Comparison of ENCODE assay signal across 1 cellular context in the genomic region with DNA sequence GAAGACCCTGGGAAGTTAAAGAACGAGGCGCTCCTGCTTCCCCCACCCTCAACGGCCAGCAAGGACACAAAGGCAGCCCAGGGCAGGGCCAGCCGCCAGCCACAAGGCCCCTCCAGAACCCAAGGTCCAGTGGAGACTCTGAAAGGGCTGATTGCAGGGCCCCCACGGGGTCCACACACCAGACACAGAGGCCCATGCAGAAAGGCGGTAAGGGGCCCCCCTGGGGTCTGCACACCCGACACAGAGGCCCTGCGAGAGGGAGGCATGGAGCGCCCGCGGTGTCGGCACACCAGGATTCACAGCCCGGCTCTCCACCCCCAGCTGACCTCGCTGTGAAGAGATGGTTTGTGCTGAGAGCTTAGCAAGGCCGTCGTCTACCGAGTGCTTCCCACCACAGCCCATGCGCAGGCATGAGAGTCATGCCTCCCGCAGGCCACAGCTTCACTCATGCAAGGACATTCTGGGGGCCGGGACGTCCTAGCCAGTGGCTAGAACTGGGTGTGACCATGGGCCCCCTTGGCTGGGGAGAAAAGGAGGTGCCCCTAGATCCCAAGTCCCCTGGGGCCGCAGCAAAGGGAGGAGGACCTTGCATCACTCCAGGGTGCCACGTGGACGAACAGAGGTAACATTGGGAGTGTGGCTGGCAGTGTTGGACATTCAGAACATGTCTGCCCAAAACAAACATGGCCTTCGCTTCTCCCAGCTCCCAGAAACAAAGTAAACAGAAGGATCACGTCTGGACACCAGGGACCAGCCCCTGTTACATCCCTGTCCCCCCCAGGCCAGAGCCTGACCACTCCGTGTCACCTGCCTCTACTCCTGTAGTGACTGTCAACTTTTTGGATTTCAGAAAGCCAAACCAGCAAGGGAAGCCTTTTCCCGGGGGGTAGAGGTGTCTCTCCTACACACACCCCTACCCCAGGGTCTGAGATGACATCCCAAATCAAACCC.
TF ChIP-seq lines count a peak whose summit lies in the region.

No MANE protein-coding gene starts in this region.

TF ChIP-seq in HepG2, 621 proteins besides CTCF, POLR2A, EP300 and RAD21 (continued from another document and continues in another):
- TF ChIP-seq, protein P1, sequence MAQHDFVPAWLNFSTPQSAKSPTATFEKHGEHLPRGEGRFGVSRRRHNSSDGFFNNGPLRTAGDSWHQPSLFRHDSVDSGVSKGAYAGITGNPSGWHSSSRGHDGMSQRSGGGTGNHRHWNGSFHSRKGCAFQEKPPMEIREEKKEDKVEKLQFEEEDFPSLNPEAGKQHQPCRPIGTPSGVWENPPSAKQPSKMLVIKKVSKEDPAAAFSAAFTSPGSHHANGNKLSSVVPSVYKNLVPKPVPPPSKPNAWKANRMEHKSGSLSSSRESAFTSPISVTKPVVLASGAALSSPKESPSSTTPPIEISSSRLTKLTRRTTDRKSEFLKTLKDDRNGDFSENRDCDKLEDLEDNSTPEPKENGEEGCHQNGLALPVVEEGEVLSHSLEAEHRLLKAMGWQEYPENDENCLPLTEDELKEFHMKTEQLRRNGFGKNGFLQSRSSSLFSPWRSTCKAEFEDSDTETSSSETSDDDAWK (CRISPR knock-in tag; IDR thresholded peaks at IDR 0.05), result no peak
- TF ChIP-seq NFIB (CRISPR knock-in tag; IDR thresholded peaks at IDR 0.05; ENCODE audit: borderline replicate concordance), result 0 out of 2 replicates have a peak, but pooled peaks have one; percentile 59
- no peak for TF ChIP-seq SRSF1 (optimal IDR thresholded peaks at IDR 0.05; ENCODE audit: low read depth, low read length)
- TF ChIP-seq FOXM1 (CRISPR knock-in tag; IDR thresholded peaks at IDR 0.05), result no peak
- TF ChIP-seq ZNF235 (CRISPR knock-in tag; IDR thresholded peaks at IDR 0.05; ENCODE audit: borderline replicate concordance), result no peak
- peak; percentile 18; the same call in 1 of the 2 replicates for TF ChIP-seq ZNF619 (CRISPR knock-in tag; IDR thresholded peaks at IDR 0.05)
- TF ChIP-seq, protein P2, sequence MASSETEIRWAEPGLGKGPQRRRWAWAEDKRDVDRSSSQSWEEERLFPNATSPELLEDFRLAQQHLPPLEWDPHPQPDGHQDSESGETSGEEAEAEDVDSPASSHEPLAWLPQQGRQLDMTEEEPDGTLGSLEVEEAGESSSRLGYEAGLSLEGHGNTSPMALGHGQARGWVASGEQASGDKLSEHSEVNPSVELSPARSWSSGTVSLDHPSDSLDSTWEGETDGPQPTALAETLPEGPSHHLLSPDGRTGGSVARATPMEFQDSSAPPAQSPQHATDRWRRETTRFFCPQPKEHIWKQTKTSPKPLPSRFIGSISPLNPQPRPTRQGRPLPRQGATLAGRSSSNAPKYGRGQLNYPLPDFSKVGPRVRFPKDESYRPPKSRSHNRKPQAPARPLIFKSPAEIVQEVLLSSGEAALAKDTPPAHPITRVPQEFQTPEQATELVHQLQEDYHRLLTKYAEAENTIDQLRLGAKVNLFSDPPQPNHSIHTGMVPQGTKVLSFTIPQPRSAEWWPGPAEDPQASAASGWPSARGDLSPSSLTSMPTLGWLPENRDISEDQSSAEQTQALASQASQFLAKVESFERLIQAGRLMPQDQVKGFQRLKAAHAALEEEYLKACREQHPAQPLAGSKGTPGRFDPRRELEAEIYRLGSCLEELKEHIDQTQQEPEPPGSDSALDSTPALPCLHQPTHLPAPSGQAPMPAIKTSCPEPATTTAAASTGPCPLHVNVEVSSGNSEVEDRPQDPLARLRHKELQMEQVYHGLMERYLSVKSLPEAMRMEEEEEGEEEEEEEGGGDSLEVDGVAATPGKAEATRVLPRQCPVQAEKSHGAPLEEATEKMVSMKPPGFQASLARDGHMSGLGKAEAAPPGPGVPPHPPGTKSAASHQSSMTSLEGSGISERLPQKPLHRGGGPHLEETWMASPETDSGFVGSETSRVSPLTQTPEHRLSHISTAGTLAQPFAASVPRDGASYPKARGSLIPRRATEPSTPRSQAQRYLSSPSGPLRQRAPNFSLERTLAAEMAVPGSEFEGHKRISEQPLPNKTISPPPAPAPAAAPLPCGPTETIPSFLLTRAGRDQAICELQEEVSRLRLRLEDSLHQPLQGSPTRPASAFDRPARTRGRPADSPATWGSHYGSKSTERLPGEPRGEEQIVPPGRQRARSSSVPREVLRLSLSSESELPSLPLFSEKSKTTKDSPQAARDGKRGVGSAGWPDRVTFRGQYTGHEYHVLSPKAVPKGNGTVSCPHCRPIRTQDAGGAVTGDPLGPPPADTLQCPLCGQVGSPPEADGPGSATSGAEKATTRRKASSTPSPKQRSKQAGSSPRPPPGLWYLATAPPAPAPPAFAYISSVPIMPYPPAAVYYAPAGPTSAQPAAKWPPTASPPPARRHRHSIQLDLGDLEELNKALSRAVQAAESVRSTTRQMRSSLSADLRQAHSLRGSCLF (CRISPR knock-in tag; IDR thresholded peaks at IDR 0.05; ENCODE audit: borderline replicate concordance), result no peak
- peak; percentile 65 for TF ChIP-seq ZNF143 (CRISPR knock-in tag; IDR thresholded peaks at IDR 0.05)
- TF ChIP-seq, protein P3, sequence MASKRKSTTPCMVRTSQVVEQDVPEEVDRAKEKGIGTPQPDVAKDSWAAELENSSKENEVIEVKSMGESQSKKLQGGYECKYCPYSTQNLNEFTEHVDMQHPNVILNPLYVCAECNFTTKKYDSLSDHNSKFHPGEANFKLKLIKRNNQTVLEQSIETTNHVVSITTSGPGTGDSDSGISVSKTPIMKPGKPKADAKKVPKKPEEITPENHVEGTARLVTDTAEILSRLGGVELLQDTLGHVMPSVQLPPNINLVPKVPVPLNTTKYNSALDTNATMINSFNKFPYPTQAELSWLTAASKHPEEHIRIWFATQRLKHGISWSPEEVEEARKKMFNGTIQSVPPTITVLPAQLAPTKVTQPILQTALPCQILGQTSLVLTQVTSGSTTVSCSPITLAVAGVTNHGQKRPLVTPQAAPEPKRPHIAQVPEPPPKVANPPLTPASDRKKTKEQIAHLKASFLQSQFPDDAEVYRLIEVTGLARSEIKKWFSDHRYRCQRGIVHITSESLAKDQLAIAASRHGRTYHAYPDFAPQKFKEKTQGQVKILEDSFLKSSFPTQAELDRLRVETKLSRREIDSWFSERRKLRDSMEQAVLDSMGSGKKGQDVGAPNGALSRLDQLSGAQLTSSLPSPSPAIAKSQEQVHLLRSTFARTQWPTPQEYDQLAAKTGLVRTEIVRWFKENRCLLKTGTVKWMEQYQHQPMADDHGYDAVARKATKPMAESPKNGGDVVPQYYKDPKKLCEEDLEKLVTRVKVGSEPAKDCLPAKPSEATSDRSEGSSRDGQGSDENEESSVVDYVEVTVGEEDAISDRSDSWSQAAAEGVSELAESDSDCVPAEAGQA (IDR thresholded peaks at IDR 0.05; ENCODE audit: low read depth), result peak; percentile 79; the same call in 1 of the 2 replicates
- TF ChIP-seq, protein P3 (CRISPR knock-in tag; IDR thresholded peaks at IDR 0.05; ENCODE audit: borderline replicate concordance), result no peak
- 0 out of 2 replicates have a peak, but pooled peaks have one; percentile 68 for TF ChIP-seq MXD4 (CRISPR knock-in tag; IDR thresholded peaks at IDR 0.05)
- TF ChIP-seq BHLHE40 (IDR thresholded peaks at IDR 0.05; ENCODE audit: low read length), result no peak
- TF ChIP-seq TARDBP (CRISPR knock-in tag; IDR thresholded peaks at IDR 0.05), result peak; percentile 87
- TF ChIP-seq, protein P4, sequence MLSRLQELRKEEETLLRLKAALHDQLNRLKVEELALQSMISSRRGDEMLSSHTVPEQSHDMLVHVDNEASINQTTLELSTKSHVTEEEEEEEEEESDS (CRISPR knock-in tag; IDR thresholded peaks at IDR 0.05; ENCODE audit: borderline replicate concordance), result no peak
- no peak; the same call in none of the 2 replicates for TF ChIP-seq KDM2A (CRISPR knock-in tag; IDR thresholded peaks at IDR 0.05; ENCODE audit: borderline replicate concordance, low read depth)
- TF ChIP-seq, protein P5, sequence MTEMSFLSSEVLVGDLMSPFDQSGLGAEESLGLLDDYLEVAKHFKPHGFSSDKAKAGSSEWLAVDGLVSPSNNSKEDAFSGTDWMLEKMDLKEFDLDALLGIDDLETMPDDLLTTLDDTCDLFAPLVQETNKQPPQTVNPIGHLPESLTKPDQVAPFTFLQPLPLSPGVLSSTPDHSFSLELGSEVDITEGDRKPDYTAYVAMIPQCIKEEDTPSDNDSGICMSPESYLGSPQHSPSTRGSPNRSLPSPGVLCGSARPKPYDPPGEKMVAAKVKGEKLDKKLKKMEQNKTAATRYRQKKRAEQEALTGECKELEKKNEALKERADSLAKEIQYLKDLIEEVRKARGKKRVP (CRISPR knock-in tag; IDR thresholded peaks at IDR 0.05), result peak in 1 of 2 experiments; percentile 99; a peak in 2 of 4 replicates
- no peak for TF ChIP-seq TEAD2 (CRISPR knock-in tag; IDR thresholded peaks at IDR 0.05)
- TF ChIP-seq REPIN1 (CRISPR knock-in tag; IDR thresholded peaks at IDR 0.05; ENCODE audit: borderline replicate concordance, low read depth), result 0 out of 2 replicates have a peak, but pooled peaks have one; percentile 31
- TF ChIP-seq, protein P6, sequence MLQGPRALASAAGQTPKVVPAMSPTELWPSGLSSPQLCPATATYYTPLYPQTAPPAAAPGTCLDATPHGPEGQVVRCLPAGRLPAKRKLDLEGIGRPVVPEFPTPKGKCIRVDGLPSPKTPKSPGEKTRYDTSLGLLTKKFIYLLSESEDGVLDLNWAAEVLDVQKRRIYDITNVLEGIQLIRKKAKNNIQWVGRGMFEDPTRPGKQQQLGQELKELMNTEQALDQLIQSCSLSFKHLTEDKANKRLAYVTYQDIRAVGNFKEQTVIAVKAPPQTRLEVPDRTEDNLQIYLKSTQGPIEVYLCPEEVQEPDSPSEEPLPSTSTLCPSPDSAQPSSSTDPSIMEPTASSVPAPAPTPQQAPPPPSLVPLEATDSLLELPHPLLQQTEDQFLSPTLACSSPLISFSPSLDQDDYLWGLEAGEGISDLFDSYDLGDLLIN (CRISPR knock-in tag; IDR thresholded peaks at IDR 0.05; ENCODE audit: borderline replicate concordance), result 0 out of 2 replicates have a peak, but pooled peaks have one; percentile 20
- no peak for TF ChIP-seq RFXANK (CRISPR knock-in tag; IDR thresholded peaks at IDR 0.05)
- no peak for TF ChIP-seq SNRNP70 (IDR thresholded peaks at IDR 0.05; ENCODE audit: low read depth, low read length)
- peak; percentile 76; the same call in 1 of the 2 replicates for TF ChIP-seq ZNF556 (CRISPR knock-in tag; IDR thresholded peaks at IDR 0.05; ENCODE audit: borderline replicate concordance)
- no peak for TF ChIP-seq FOXK1 (CRISPR knock-in tag; IDR thresholded peaks at IDR 0.05; ENCODE audit: borderline replicate concordance, low read depth)
- TF ChIP-seq, protein P7, sequence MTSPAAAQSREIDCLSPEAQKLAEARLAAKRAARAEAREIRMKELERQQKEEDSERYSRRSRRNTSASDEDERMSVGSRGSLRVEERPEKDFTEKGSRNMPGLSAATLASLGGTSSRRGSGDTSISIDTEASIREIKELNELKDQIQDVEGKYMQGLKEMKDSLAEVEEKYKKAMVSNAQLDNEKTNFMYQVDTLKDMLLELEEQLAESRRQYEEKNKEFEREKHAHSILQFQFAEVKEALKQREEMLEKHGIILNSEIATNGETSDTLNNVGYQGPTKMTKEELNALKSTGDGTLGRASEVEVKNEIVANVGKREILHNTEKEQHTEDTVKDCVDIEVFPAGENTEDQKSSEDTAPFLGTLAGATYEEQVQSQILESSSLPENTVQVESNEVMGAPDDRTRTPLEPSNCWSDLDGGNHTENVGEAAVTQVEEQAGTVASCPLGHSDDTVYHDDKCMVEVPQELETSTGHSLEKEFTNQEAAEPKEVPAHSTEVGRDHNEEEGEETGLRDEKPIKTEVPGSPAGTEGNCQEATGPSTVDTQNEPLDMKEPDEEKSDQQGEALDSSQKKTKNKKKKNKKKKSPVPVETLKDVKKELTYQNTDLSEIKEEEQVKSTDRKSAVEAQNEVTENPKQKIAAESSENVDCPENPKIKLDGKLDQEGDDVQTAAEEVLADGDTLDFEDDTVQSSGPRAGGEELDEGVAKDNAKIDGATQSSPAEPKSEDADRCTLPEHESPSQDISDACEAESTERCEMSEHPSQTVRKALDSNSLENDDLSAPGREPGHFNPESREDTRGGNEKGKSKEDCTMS (CRISPR knock-in tag; conservative IDR thresholded peaks at IDR 0.05), result no peak
- TF ChIP-seq HOXA3 (CRISPR knock-in tag; IDR thresholded peaks at IDR 0.05), result peak; percentile 96
- TF ChIP-seq HDAC1 (CRISPR knock-in tag; IDR thresholded peaks at IDR 0.05), result peak; percentile 79
- TF ChIP-seq, protein P8, sequence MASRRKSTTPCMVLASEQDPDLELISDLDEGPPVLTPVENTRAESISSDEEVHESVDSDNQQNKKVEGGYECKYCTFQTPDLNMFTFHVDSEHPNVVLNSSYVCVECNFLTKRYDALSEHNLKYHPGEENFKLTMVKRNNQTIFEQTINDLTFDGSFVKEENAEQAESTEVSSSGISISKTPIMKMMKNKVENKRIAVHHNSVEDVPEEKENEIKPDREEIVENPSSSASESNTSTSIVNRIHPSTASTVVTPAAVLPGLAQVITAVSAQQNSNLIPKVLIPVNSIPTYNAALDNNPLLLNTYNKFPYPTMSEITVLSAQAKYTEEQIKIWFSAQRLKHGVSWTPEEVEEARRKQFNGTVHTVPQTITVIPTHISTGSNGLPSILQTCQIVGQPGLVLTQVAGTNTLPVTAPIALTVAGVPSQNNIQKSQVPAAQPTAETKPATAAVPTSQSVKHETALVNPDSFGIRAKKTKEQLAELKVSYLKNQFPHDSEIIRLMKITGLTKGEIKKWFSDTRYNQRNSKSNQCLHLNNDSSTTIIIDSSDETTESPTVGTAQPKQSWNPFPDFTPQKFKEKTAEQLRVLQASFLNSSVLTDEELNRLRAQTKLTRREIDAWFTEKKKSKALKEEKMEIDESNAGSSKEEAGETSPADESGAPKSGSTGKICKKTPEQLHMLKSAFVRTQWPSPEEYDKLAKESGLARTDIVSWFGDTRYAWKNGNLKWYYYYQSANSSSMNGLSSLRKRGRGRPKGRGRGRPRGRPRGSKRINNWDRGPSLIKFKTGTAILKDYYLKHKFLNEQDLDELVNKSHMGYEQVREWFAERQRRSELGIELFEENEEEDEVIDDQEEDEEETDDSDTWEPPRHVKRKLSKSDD (CRISPR knock-in tag; IDR thresholded peaks at IDR 0.05; ENCODE audit: low read depth), result peak; percentile 79; the same call in 1 of the 2 replicates
- TF ChIP-seq ZNF577 (CRISPR knock-in tag; IDR thresholded peaks at IDR 0.05; ENCODE audit: borderline replicate concordance, low read depth), result no peak
- no peak for TF ChIP-seq ZNF598 (CRISPR knock-in tag; IDR thresholded peaks at IDR 0.05; ENCODE audit: borderline replicate concordance)
- peak; percentile 95 for TF ChIP-seq MYC (CRISPR knock-in tag; IDR thresholded peaks at IDR 0.05; ENCODE audit: borderline replicate concordance)
